Comparison of ENCODE assay signal across 12 cellular contexts in genomic region chr9:123678038-123678877, GRCh38.
DNase-seq lines count a peak whose midpoint lies in the region; ATAC-seq, FAIRE-seq and TF ChIP-seq lines count a peak whose summit lies in the region.
"Had no signal": no experiment of that assay in that cellular context is flagged by ENCODE, and none has a peak within 500 bp of the region (broad histone marks: within the 10 kb centered on the region; RNA-seq: fewer than 3 reads in every experiment).

No MANE protein-coding gene starts in this region.

- H3K79me2 ChIP-seq in K562 (ENCODE audit: control insufficient read depth, insufficient read depth, low read length): no peaks in the 10 kb centered on the region

- no peak for TF ChIP-seq POLR2A in K562 (conservative IDR thresholded peaks at IDR 0.05)

- H3K9me3 ChIP-seq in K562 (replicated peaks; ENCODE audit: control insufficient read depth, insufficient read depth, low read depth, low read length) (no peaks in the 10 kb centered on the region), small intestine (ENCODE audit: control insufficient read depth, low read depth) (no peaks in the 10 kb centered on the region)

- no peak overlapping the region for H3K27ac ChIP-seq in K562 (ENCODE audit: extremely low read depth, low read depth, low read length)
- no peak overlapping the region for H3K27ac ChIP-seq in small intestine (ENCODE audit: low read depth in 1 of 2, low read length in 1 of 2)

- POLR2A ChIA-PET in K562 (lab: Yijun Ruan, JAX): interaction anchor here (0.6 kb wide), 2 partner anchors 13 to 775 kb away, joined by 3 read pairs; no protein-coding TSS in a partner anchor

- in situ Hi-C loops in K562 (cut with MboI): no loop called here

- peaks cover 2 to 5% of the 10 kb centered on the region in 2 donors for H3K9me3 Mint-ChIP-seq in activated T-cell treated with anti-CD3 and anti-CD28 coated beads, Interleukin-2, amount 50 U/mL, for 72 hours

- H3K27me3 ChIP-seq in K562 (ENCODE audit: control insufficient read depth in 2 of 2, insufficient read depth in 2 of 2, low read length in 2 of 2) (no peaks in the 10 kb centered on the region), small intestine (ENCODE audit: control insufficient read depth in 2 of 2, insufficient read depth in 2 of 2, low read length in 2 of 2) (no peaks in the 10 kb centered on the region)

- no peaks in the 10 kb centered on the region for H3K9me1 ChIP-seq in K562 (ENCODE audit: control insufficient read depth, insufficient read depth, low read length)

- ATAC-seq in K562 (no peak), HG03460 (IDR thresholded peaks at IDR 0.05; ENCODE audit: unreplicated experiment) (no peak)
- no peak for ATAC-seq in activated T-cell treated with anti-CD3 and anti-CD28 coated beads, Interleukin-2, amount 50 U/mL, for 72 hours (replicated peaks in 1 of 2)
- ATAC-seq: activated CD8-positive, alpha-beta T cell treated with anti-CD3 and anti-CD28 coated beads for 36 hours had no signal

- no peak overlapping the region for H3K4me3 Mint-ChIP-seq in activated T-cell treated with anti-CD3 and anti-CD28 coated beads, Interleukin-2, amount 50 U/mL, for 72 hours
- H3K4me3 Mint-ChIP-seq: activated CD8-positive, alpha-beta T cell treated with anti-CD3 and anti-CD28 coated beads for 36 hours had no signal

- H3K4me1 ChIP-seq in K562 (replicated peaks in 1 of 2; ENCODE audit: control insufficient read depth in 2 of 2, insufficient read depth in 2 of 2, low read length in 2 of 2) (peaks cover 0 to 6% of the 10 kb centered on the region in 2 experiments; a peak in 2 of 5 replicates), small intestine (ENCODE audit: control insufficient read depth in 2 of 2, insufficient read depth in 1 of 2, low read depth in 1 of 2, low read length in 1 of 2) (peaks cover 5 to 10% of the 10 kb centered on the region in 2 donors)

- no peaks in the 10 kb centered on the region for H3K36me3 ChIP-seq in K562 (ENCODE audit: control insufficient read depth, insufficient read depth, low read length)
- no peaks in the 10 kb centered on the region for H3K36me3 ChIP-seq in small intestine (ENCODE audit: control insufficient read depth in 2 of 2, insufficient read depth in 2 of 2, low read length in 2 of 2)

- CTCF ChIA-PET in K562 (lab: Yijun Ruan, JAX; ENCODE audit: low intra/inter-chr PET ratio): no interaction called here

- H3K9ac ChIP-seq in K562 (ENCODE audit: insufficient read depth in 1 of 2, low read depth in 2 of 2, low read length in 2 of 2): no peak overlapping the region

- H3K36me3 Mint-ChIP-seq in activated T-cell treated with anti-CD3 and anti-CD28 coated beads, Interleukin-2, amount 50 U/mL, for 72 hours (ENCODE audit: insufficient read depth in 2 of 2): peaks cover 5 to 12% of the 10 kb centered on the region in 2 donors

- H4K20me1 ChIP-seq in K562 (replicated peaks; ENCODE audit: control insufficient read depth, insufficient read depth, low read length): no peaks in the 10 kb centered on the region

- no peak for TF ChIP-seq RAD21 in K562 (CRISPR knock-in tag; conservative IDR thresholded peaks at IDR 0.05 in 1 of 2, IDR thresholded peaks at IDR 0.05 in 1 of 2)

- intact Hi-C loops in K562 (cut with micrococcal nuclease): no loop called here

- H2AFZ ChIP-seq in K562 (ENCODE audit: low read depth, low read length): no peak overlapping the region

- peaks cover 13% of the 10 kb centered on the region for H3K4me1 Mint-ChIP-seq in activated T-cell treated with anti-CD3 and anti-CD28 coated beads, Interleukin-2, amount 50 U/mL, for 72 hours (ENCODE audit: low read depth)

- no peaks in the 10 kb centered on the region for H3K27me3 Mint-ChIP-seq in activated T-cell treated with anti-CD3 and anti-CD28 coated beads, Interleukin-2, amount 50 U/mL, for 72 hours (ENCODE audit: low read depth)
- H3K27me3 Mint-ChIP-seq: activated CD8-positive, alpha-beta T cell treated with anti-CD3 and anti-CD28 coated beads for 36 hours had no signal

- H3K4me3 ChIP-seq in K562: no peak overlapping the region
- H3K4me3 ChIP-seq in small intestine (ENCODE audit: low read depth in 1 of 2, low read length in 2 of 2): no peak overlapping the region

- H3K27ac Mint-ChIP-seq in activated T-cell treated with anti-CD3 and anti-CD28 coated beads, Interleukin-2, amount 50 U/mL, for 72 hours: no peak overlapping the region
- H3K27ac Mint-ChIP-seq: activated CD8-positive, alpha-beta T cell treated with anti-CD3 and anti-CD28 coated beads for 36 hours had no signal

- TF ChIP-seq EP300 in K562 (IDR thresholded peaks at IDR 0.05; ENCODE audit: low read length): no peak

- peak; percentile 23 for DNase-seq in HuH-7 (ENCODE audit: low spot score)
- peak; percentile 59 for DNase-seq in NCI-H2196 treated with DMSO at 0.1 percent for 48 hours (lab: John Stamatoyannopoulos, UW; ENCODE audit: unreplicated experiment)
- no peak for DNase-seq in K562 (ENCODE audit: extremely low read depth in 1 of 4, low spot score in 3 of 4)
- peak; percentile 83 for DNase-seq in small intestine
- no peak for DNase-seq in central memory CD4-positive, alpha-beta T cell
- DNase-seq in UCSD-AML1 (lab: John Stamatoyannopoulos, UW; ENCODE audit: unreplicated experiment): no peak
- DNase-seq in activated T-cell treated with anti-CD3 and anti-CD28 coated beads, Interleukin-2, amount 50 U/mL, for 72 hours: no peak
- DNase-seq: activated CD8-positive, alpha-beta T cell treated with anti-CD3 and anti-CD28 coated beads for 36 hours; amniotic stem cell; retina; SIG-M5 had no signal

- WGBS in K562 (ENCODE audit: insufficient coverage, low coverage, missing lambda C conversion rate): 66% methylated on average over 15 of the region's 15 CpGs
- WGBS in small intestine, 3 donors: 14 to 58% (median 38%) methylated on average over 15 of the region's 15 CpGs

- H3K4me2 ChIP-seq in K562 (ENCODE audit: insufficient read depth, low read length): no peak overlapping the region

- BruUV-seq in K562 (replicated peaks; lab: Mats Ljungman, UMichigan): no TSS peak

- no peak for TF ChIP-seq CTCF in K562 (IDR thresholded peaks at IDR 0.05 in 2 of 3, conservative IDR thresholded peaks at IDR 0.05 in 1 of 3; ENCODE audit: insufficient read depth in 2 of 3, low read depth in 1 of 3, low read length in 3 of 3)

- no peak for FAIRE-seq in K562 (lab: Jason Lieb, UNC)
- no peak for FAIRE-seq in small intestine (lab: Jason Lieb, UNC)

TF ChIP-seq in K562, 482 proteins besides CTCF, POLR2A, EP300 and RAD21:
- no peak for TF ChIP-seq PBX2 (CRISPR knock-in tag; IDR thresholded peaks at IDR 0.05; ENCODE audit: low read depth)
- TF ChIP-seq PBX2 (tag; conservative IDR thresholded peaks at IDR 0.05; ENCODE audit: low read depth): 0 out of 2 replicates have a peak, but pooled peaks have one; percentile 7
- no peak for TF ChIP-seq PHF20 (IDR thresholded peaks at IDR 0.05; ENCODE audit: partially characterized antibody)
- no peak for TF ChIP-seq CCNT2 (IDR thresholded peaks at IDR 0.05; ENCODE audit: borderline replicate concordance, extremely low read depth, insufficient read length, low read depth, low read length)
- no peak for TF ChIP-seq ZNF431 (CRISPR knock-in tag; IDR thresholded peaks at IDR 0.05)
TF ChIP-seq in K562: peak in this region for 1.

Comparison
In these comparisons a context has a peak if more than half of its experiments do, and no peak if none do; other contexts are left out.
1. DNase-seq: peak in HuH-7 (single experiment), NCI-H2196 treated with DMSO at 0.1 percent for 48 hours (single experiment) and small intestine (single experiment); none in K562 (0 of 4), central memory CD4-positive, alpha-beta T cell (single experiment), UCSD-AML1 (single experiment) and activated T-cell treated with anti-CD3 and anti-CD28 coated beads, Interleukin-2, amount 50 U/mL, for 72 hours (0 of 2).